In genomic region chr16:80803341-80804060, GRCh38 we compare ENCODE assay signal across 7 cellular contexts. TPM values are rescaled to one million over a fixed set of nuclear protein-coding genes. Genes with fewer than 3 reads are reported as not detected.
DNase-seq lines count a peak whose midpoint lies in the region; ATAC-seq, FAIRE-seq and TF ChIP-seq lines count a peak whose summit lies in the region.

No MANE protein-coding gene starts in this region.

- H3K27ac Mint-ChIP-seq in naive thymus-derived CD4-positive, alpha-beta T cell, result peak overlapping the region in 6 of 9 donors; percentile 19 to 98 (median 69)

- no peaks in the 10 kb centered on the region for H3K36me3 ChIP-seq in H1 (ENCODE audit: control insufficient read depth in 2 of 4, insufficient read depth in 4 of 4, low read length in 3 of 4)
- H3K36me3 ChIP-seq in naive thymus-derived CD4-positive, alpha-beta T cell (ENCODE audit: control insufficient read depth in 2 of 3, insufficient read depth in 3 of 3, low read length in 3 of 3), result no peaks in the 10 kb centered on the region

- no peaks in the 10 kb centered on the region; a peak in 1 of 7 replicates for H3K4me1 ChIP-seq in H1 (replicated peaks in 1 of 4; ENCODE audit: control insufficient read depth in 3 of 4, insufficient read depth in 4 of 4, low read length in 3 of 4)
- peaks cover 0 to 10% of the 10 kb centered on the region in 2 donors for H3K4me1 ChIP-seq in naive thymus-derived CD4-positive, alpha-beta T cell (ENCODE audit: control insufficient read depth in 2 of 2, insufficient read depth in 2 of 2, low read length in 2 of 2)

- H2BK5ac ChIP-seq in H1 (ENCODE audit: low read depth, low read length), result no peak overlapping the region

- H3K23ac ChIP-seq in H1 (ENCODE audit: insufficient read length), result no peak overlapping the region

- peaks cover 0 to 3% of the 10 kb centered on the region in 2 experiments; a peak in 1 of 4 replicates for H3K9me3 ChIP-seq in H1 (ENCODE audit: insufficient read depth in 2 of 2, low read depth in 1 of 2, low read length in 1 of 2)
- H3K9me3 ChIP-seq in naive thymus-derived CD4-positive, alpha-beta T cell (ENCODE audit: control insufficient read depth in 2 of 3, low read length in 3 of 3), result no peaks in the 10 kb centered on the region

- H4K8ac ChIP-seq in H1 (ENCODE audit: extremely low read depth, insufficient read depth, low read length), result no peak overlapping the region

- H3K14ac ChIP-seq in H1 (ENCODE audit: insufficient read length), result no peak overlapping the region

- ATAC-seq in GM19025 (IDR thresholded peaks at IDR 0.05; ENCODE audit: low read depth, unreplicated experiment), result peak; percentile 11
- ATAC-seq in HG03521 (IDR thresholded peaks at IDR 0.05; ENCODE audit: unreplicated experiment), result peak; percentile 21
- ATAC-seq in naive thymus-derived CD4-positive, alpha-beta T cell, result peak; percentile 53
- ATAC-seq in GM21367 (IDR thresholded peaks at IDR 0.05; ENCODE audit: unreplicated experiment), result no peak

- no peak overlapping the region for H2BK15ac ChIP-seq in H1 (ENCODE audit: low read length)

- H3K23me2 ChIP-seq in H1 (ENCODE audit: low read depth, low read length), result no peaks in the 10 kb centered on the region; the same call in 1 of the 2 replicates

- no peaks in the 10 kb centered on the region for H3K79me1 ChIP-seq in H1 (ENCODE audit: low read depth, low read length)

- TF ChIP-seq CTCF in H1 (IDR thresholded peaks at IDR 0.05; ENCODE audit: control extremely low read depth in 1 of 3, insufficient read depth in 1 of 3, low read depth in 1 of 3, low read length in 3 of 3), result peak; percentile 70 to 88 (median 72)

- no peak for FAIRE-seq in H1 (lab: Jason Lieb, UNC)
- FAIRE-seq in urothelium cell line (lab: Jason Lieb, UNC), result no peak

- no peak overlapping the region for H2AK5ac ChIP-seq in H1 (ENCODE audit: low read depth, low read length)

- TF ChIP-seq RAD21 in H1 (IDR thresholded peaks at IDR 0.05 in 1 of 2, conservative IDR thresholded peaks at IDR 0.05 in 1 of 2; ENCODE audit: low read depth in 2 of 2, low read length in 2 of 2), result peak; percentile 35 to 56; a peak in 3 of 4 replicates

- H3K18ac ChIP-seq in H1 (ENCODE audit: extremely low read depth, low read length), result no peak overlapping the region

- TF ChIP-seq EP300 in H1 (IDR thresholded peaks at IDR 0.05; ENCODE audit: borderline replicate concordance in 1 of 2, low read depth in 2 of 2, low read length in 2 of 2), result no peak

- no peak overlapping the region for H3K27ac ChIP-seq in H1 (ENCODE audit: low read depth, low read length)
- no peak overlapping the region for H3K27ac ChIP-seq in naive thymus-derived CD4-positive, alpha-beta T cell (ENCODE audit: low read depth, low read length)

- H3K4ac ChIP-seq in H1 (replicated peaks; ENCODE audit: insufficient read length, low read depth, low read length), result no peak overlapping the region

- peak overlapping the region; percentile 42 to 74; a peak in 2 of 4 replicates for H3K4me2 ChIP-seq in H1 (ENCODE audit: insufficient read depth in 1 of 2, low read depth in 2 of 2, low read length in 2 of 2)

- POLR2A ChIA-PET in H1 (lab: Charles Lee; ENCODE audit: partially characterized antibody), result no interaction called here
- POLR2A ChIA-PET in naive thymus-derived CD4-positive, alpha-beta T cell (lab: Charles Lee), result no interaction called here

- intact Hi-C loops in naive thymus-derived CD4-positive, alpha-beta T cell (cut with micrococcal nuclease), result loop anchor here (1.0 to 10.0 kb wide), 13 partner anchors 46 to 1199 kb away; partner anchors contain the start of genes C16orf46 (in 2 of the 2), DYNLRB2 (in 2 of the 2), MAF (in 2 of the 2) and CENPN (in 1 of the 2)

- peak overlapping the region in 3 of 4 experiments; percentile 16 to 70 (median 60); a peak in 5 of 8 replicates for H3K4me3 ChIP-seq in H1 (ENCODE audit: extremely low read depth in 1 of 4, insufficient read depth in 2 of 4, low read depth in 3 of 4, low read length in 4 of 4)
- H3K4me3 ChIP-seq in naive thymus-derived CD4-positive, alpha-beta T cell (ENCODE audit: low read length), result no peak overlapping the region

- no peak for TF ChIP-seq POLR2A in H1 (IDR thresholded peaks at IDR 0.05; ENCODE audit: control extremely low read depth in 1 of 2, low read depth in 2 of 2, low read length in 2 of 2)

- no peak overlapping the region for H2BK20ac ChIP-seq in H1 (ENCODE audit: low read length)

- CTCF ChIA-PET in H1 (lab: Charles Lee; ENCODE audit: partially characterized antibody), result no interaction called here
- CTCF ChIA-PET in naive thymus-derived CD4-positive, alpha-beta T cell (lab: Charles Lee), result no interaction called here

- H3K27me3 Mint-ChIP-seq in naive thymus-derived CD4-positive, alpha-beta T cell, result peaks cover 0 to 9% (median 0%) of the 10 kb centered on the region in 5 donors

- 0 out of 2 replicates have a peak overlapping the region, but pooled peaks have one; percentile 19 for H2AFZ ChIP-seq in H1 (ENCODE audit: low read length)

- H2BK120ac ChIP-seq in H1 (replicated peaks; ENCODE audit: low read depth, low read length), result no peak overlapping the region

- H2BK12ac ChIP-seq in H1 (ENCODE audit: low read depth, low read length), result no peak overlapping the region

- H3K4me3 Mint-ChIP-seq in naive thymus-derived CD4-positive, alpha-beta T cell, result peak overlapping the region; percentile 85 to 96 (median 90)

- peaks cover 0 to 10% (median 0%) of the 10 kb centered on the region in 11 donors for H3K9me3 Mint-ChIP-seq in naive thymus-derived CD4-positive, alpha-beta T cell

- H3K36me3 Mint-ChIP-seq in naive thymus-derived CD4-positive, alpha-beta T cell, result peaks cover 0 to 41% (median 0%) of the 10 kb centered on the region in 5 donors

- no peak overlapping the region for H4K91ac ChIP-seq in H1 (replicated peaks; ENCODE audit: insufficient read length, low read length)

- H3K4me1 Mint-ChIP-seq in naive thymus-derived CD4-positive, alpha-beta T cell, result peaks cover 12 to 59% (median 18%) of the 10 kb centered on the region in 7 donors

- H4K20me1 ChIP-seq in H1 (replicated peaks in 1 of 2; ENCODE audit: control insufficient read depth in 1 of 2, insufficient read depth in 2 of 2, low read length in 2 of 2), result no peaks in the 10 kb centered on the region

- H3K27me3 ChIP-seq in H1 (replicated peaks in 1 of 4; ENCODE audit: control insufficient read depth in 3 of 4, extremely low read depth in 1 of 4, insufficient read depth in 3 of 4, low read length in 3 of 4), result peaks cover 3 to 27% (median 16%) of the 10 kb centered on the region in 4 experiments
- H3K27me3 ChIP-seq in naive thymus-derived CD4-positive, alpha-beta T cell (ENCODE audit: control insufficient read depth in 2 of 2, insufficient read depth in 2 of 2, low read length in 2 of 2), result no peaks in the 10 kb centered on the region

- H3K79me2 ChIP-seq in H1 (ENCODE audit: control insufficient read depth in 1 of 2, insufficient read depth in 2 of 2, low read length in 2 of 2), result no peaks in the 10 kb centered on the region

- H3K9ac ChIP-seq in H1 (replicated peaks in 1 of 4; ENCODE audit: extremely low read depth in 1 of 4, low read depth in 3 of 4, low read length in 3 of 4), result no peak overlapping the region

- H4K5ac ChIP-seq in H1 (ENCODE audit: insufficient read length, low read depth, low read length), result no peak overlapping the region

- H3K56ac ChIP-seq in H1 (replicated peaks; ENCODE audit: insufficient read length, low read depth, low read length), result no peak overlapping the region

- DNase-seq in activated CD4-positive, alpha-beta T cell treated with anti-CD3 and anti-CD28 coated beads, Interleukin-2, amount 50 U/mL, for 1 hour, result peak; percentile 42
- DNase-seq in H1 (ENCODE audit: low read depth in 1 of 2, low spot score in 2 of 2) (peak in 1 of 2 experiments; percentile 81), urothelium cell line (ENCODE audit: low spot score) (peak; percentile 74)
- DNase-seq in naive thymus-derived CD4-positive, alpha-beta T cell, result peak in 8 of 9 donors; percentile 21 to 61 (median 36)

- 16% methylated on average over 8 of the region's 88 CpGs; no CpG with 5 or more reads in 1 of the 2 experiments for WGBS in H1 (ENCODE audit: extremely low coverage in 1 of 2, insufficient coverage in 1 of 2, insufficient read length in 1 of 2, insufficient replicate concordance in 2 of 2, low coverage in 1 of 2, low lambda C conversion rate in 2 of 2, missing lambda C conversion rate in 1 of 2), 2 experiments

TF ChIP-seq in H1, 55 proteins besides CTCF, POLR2A, EP300 and RAD21 (continues in another document):
- TF ChIP-seq SP2 (IDR thresholded peaks at IDR 0.05; ENCODE audit: low read length) (no peak), MAX (IDR thresholded peaks at IDR 0.05) (0 out of 2 replicates have a peak, but pooled peaks have one; percentile 32), SIRT6 (IDR thresholded peaks at IDR 0.05; ENCODE audit: low read length) (no peak), RBBP5 (IDR thresholded peaks at IDR 0.05; ENCODE audit: borderline replicate concordance, low read depth, low read length) (no peak), SRF (IDR thresholded peaks at IDR 0.05; ENCODE audit: low read depth, low read length) (no peak), CEBPB (IDR thresholded peaks at IDR 0.05; ENCODE audit: low read depth, low read length) (no peak), TEAD4 (IDR thresholded peaks at IDR 0.05; ENCODE audit: low read depth, low read length) (no peak), SIN3A (conservative IDR thresholded peaks at IDR 0.05 in 1 of 2, IDR thresholded peaks at IDR 0.05 in 1 of 2; ENCODE audit: low read depth in 1 of 2, low read length in 2 of 2) (no peak), HDAC2 (IDR thresholded peaks at IDR 0.05; ENCODE audit: borderline replicate concordance in 1 of 2, low read depth in 2 of 2, low read length in 2 of 2) (0 out of 4 replicates have a peak, but pooled peaks of 1 of the 2 experiments have one; percentile 67), SAP30 (IDR thresholded peaks at IDR 0.05; ENCODE audit: insufficient read depth, insufficient replicate concordance, low read length) (no peak), YY1 (IDR thresholded peaks at IDR 0.05; ENCODE audit: low read depth, low read length) (no peak)

RNA-seq across cellular contexts. Expression of gene CDYL2, which starts 0.9 kb away (rescaled TPM):
- 5.3 and 6.0 TPM in 2 replicates for total RNA-seq in H1 (2021; fragmentation: NEBNext Ultra II Directional; extraction: Animal tissue kit (Norgen Biotek cat#: 25700))
- 0.33 and 0.38 TPM in 2 replicates for polyA plus RNA-seq in H1 (2011; rRNA removed)
- polyA plus RNA-seq in H1 (2011; cell fraction: cytosol; rRNA removed), result 0.26 TPM
- 0.44 TPM for polyA plus RNA-seq in H1 (2011; cell fraction: nucleus; rRNA removed)
- polyA plus RNA-seq in H1 (2012, experiment 1 of 2), result 0.56 to 0.92 TPM (median 0.87 TPM) in 4 replicates
- 0.01 TPM for polyA plus RNA-seq in H1 (2012, experiment 2 of 2)
- polyA plus RNA-seq in H1 (2013, experiment 1 of 2), result 1.1 TPM
- 1.0 TPM for polyA plus RNA-seq in H1 (2013, experiment 2 of 2)
- 3.2 and 3.3 TPM in 2 replicates for polyA minus RNA-seq in H1 (2011; rRNA and poly(A)+ RNA removed)
- 1.1 TPM for polyA minus RNA-seq in H1 (2011; cell fraction: cytosol; rRNA and poly(A)+ RNA removed)
- 3.1 TPM for polyA minus RNA-seq in H1 (2011; cell fraction: nucleus; rRNA and poly(A)+ RNA removed)
- total RNA-seq in naive thymus-derived CD4-positive, alpha-beta T cell, result 10 to 100 TPM; 12.4 to 71.3 (median 24.2) TPM
- under 1 TPM; 0.61 to 0.72 TPM for polyA plus RNA-seq in naive thymus-derived CD4-positive, alpha-beta T cell
